Comparison of ENCODE assay signal across 9 cellular contexts in the genomic region with DNA sequence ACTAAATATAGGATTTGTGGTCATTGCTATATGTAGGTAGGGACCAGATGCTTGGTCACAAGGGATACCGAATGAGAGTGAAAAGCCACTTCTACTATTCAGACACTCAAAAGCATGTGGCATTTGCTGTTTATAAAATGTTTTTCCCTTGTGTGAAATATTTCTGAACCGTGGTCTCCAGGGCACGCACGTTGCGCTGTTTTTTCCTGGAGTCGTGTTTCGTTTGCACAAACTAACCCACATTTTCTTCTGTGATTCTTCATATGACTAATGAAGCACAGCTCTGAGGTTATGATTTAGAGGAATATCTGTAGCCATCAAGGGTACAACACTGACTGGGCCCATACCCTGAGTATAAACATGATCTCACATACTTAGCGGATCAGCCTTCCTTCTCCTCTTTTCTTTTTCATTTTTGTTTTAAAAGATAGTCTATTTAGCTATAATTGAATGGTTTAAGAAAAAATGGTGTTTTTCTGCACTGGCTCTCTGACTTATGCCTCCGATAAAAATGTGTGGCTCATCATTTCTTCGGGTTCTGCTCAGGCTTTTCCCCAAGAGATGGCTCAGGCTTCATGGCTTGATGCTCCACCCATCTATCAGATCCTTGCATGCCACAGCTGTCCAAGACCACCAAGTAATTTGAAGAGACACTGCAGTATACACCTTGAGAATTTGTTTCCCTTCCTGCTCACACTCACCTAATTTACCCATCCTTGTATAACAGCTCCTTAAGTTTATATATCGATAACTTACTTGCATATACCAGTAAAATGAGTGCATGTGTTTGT. TPM values are rescaled to one million over a fixed set of nuclear protein-coding genes. Genes with fewer than 3 reads are reported as not detected.
DNase-seq lines count a peak whose midpoint lies in the region; ATAC-seq and TF ChIP-seq lines count a peak whose summit lies in the region.
"Had no signal": no experiment of that assay in that cellular context is flagged by ENCODE, and none has a peak within 500 bp of the region (broad histone marks: within the 10 kb centered on the region; RNA-seq: fewer than 3 reads in every experiment).

No MANE protein-coding gene starts in this region.

- CTCF ChIA-PET in RWPE1 (lab: Yijun Ruan, JAX): no interaction called here

- peak overlapping the region; percentile 91 for H3K27ac ChIP-seq in BLaER1
- no peak overlapping the region for H3K27ac ChIP-seq in RWPE1

- peak overlapping the region; percentile 54 for H3K4me3 ChIP-seq in BLaER1

- H3K36me3 ChIP-seq in BLaER1: no peaks in the 10 kb centered on the region

- no peak for DNase-seq in activated T-cell treated with anti-CD3 and anti-CD28 coated beads, Interleukin-2, amount 50 U/mL, for 4 hours
- DNase-seq in cerebellar cortex (ENCODE audit: low spot score): no peak
- no peak for DNase-seq in NK-92 (lab: John Stamatoyannopoulos, UW; ENCODE audit: unreplicated experiment)
- DNase-seq in RWPE1 (ENCODE audit: low spot score): no peak
- DNase-seq in activated gamma-delta T cell (lab: John Stamatoyannopoulos, UW): no peak
- DNase-seq: RPMI8226 had no signal

- peaks cover 57% of the 10 kb centered on the region for H3K4me1 Mint-ChIP-seq in activated T-cell treated with anti-CD3 and anti-CD28 coated beads, Interleukin-2, amount 50 U/mL, for 4 hours (ENCODE audit: low read depth)

- peak overlapping the region; percentile 76 for H3K9ac ChIP-seq in BLaER1

- peaks cover 5% of the 10 kb centered on the region for H3K9me3 Mint-ChIP-seq in activated T-cell treated with anti-CD3 and anti-CD28 coated beads, Interleukin-2, amount 50 U/mL, for 4 hours

- no peaks in the 10 kb centered on the region for H3K27me3 Mint-ChIP-seq in activated T-cell treated with anti-CD3 and anti-CD28 coated beads, Interleukin-2, amount 50 U/mL, for 4 hours (ENCODE audit: low read depth)

- POLR2A ChIA-PET in RWPE1 (lab: Yijun Ruan, JAX; ENCODE audit: low non-redundant PET): no interaction called here

- H4K20me1 ChIP-seq in BLaER1: no peaks in the 10 kb centered on the region

- no peak for TF ChIP-seq CTCF in RWPE1 (conservative IDR thresholded peaks at IDR 0.05; ENCODE audit: low read depth)

- peak overlapping the region; percentile 88 for H3K4me2 ChIP-seq in BLaER1

- ATAC-seq in GM19351 (IDR thresholded peaks at IDR 0.05; ENCODE audit: unreplicated experiment): peak; percentile 77
- ATAC-seq in HG03060 (IDR thresholded peaks at IDR 0.05; ENCODE audit: low read depth, unreplicated experiment): peak; percentile 44
- ATAC-seq in activated T-cell treated with anti-CD3 and anti-CD28 coated beads, Interleukin-2, amount 50 U/mL, for 4 hours: peak; percentile 66 to 76

- H3K4me1 ChIP-seq in BLaER1: peaks cover 98% of the 10 kb centered on the region

- no peaks in the 10 kb centered on the region for H3K9me3 ChIP-seq in BLaER1

- H3K4me3 Mint-ChIP-seq in activated T-cell treated with anti-CD3 and anti-CD28 coated beads, Interleukin-2, amount 50 U/mL, for 4 hours: peak overlapping the region; percentile 49

- no peaks in the 10 kb centered on the region for H3K27me3 ChIP-seq in BLaER1

- peaks cover 3% of the 10 kb centered on the region for H3K36me3 Mint-ChIP-seq in activated T-cell treated with anti-CD3 and anti-CD28 coated beads, Interleukin-2, amount 50 U/mL, for 4 hours (ENCODE audit: insufficient read depth)

RNA-seq across cellular contexts. Expression of a gene that starts 59.9 kb away (rescaled TPM):
- 10 to 100 TPM; 72.8 to 92.3 (median 85.3) TPM for total RNA-seq in activated T-cell treated with anti-CD3 and anti-CD28 coated beads, Interleukin-2, amount 50 U/mL, for 4 hours
